In genomic region chr3:129106320-129106719, GRCh38 we compare ENCODE assay signal across 1 cellular context.
TF ChIP-seq lines count a peak whose summit lies in the region.

No MANE protein-coding gene starts in this region.

TF ChIP-seq in SK-N-SH, 30 proteins besides CTCF, POLR2A, EP300 and RAD21 (continued from another document):
- no peak for TF ChIP-seq PBX3 (IDR thresholded peaks at IDR 0.05)
- TF ChIP-seq, protein P1, sequence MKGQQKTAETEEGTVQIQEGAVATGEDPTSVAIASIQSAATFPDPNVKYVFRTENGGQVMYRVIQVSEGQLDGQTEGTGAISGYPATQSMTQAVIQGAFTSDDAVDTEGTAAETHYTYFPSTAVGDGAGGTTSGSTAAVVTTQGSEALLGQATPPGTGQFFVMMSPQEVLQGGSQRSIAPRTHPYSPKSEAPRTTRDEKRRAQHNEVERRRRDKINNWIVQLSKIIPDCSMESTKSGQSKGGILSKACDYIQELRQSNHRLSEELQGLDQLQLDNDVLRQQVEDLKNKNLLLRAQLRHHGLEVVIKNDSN (IDR thresholded peaks at IDR 0.05; ENCODE audit: borderline replicate concordance, low read depth) = no peak
- TF ChIP-seq SMC3 (IDR thresholded peaks at IDR 0.05; ENCODE audit: low read depth, low read length) = no peak
- TF ChIP-seq FOXJ3 (CRISPR knock-in tag; IDR thresholded peaks at IDR 0.05) = no peak
- TF ChIP-seq FOXM1 (IDR thresholded peaks at IDR 0.05; ENCODE audit: low read depth) = no peak
- TF ChIP-seq POLR2AphosphoS5 (IDR thresholded peaks at IDR 0.05; ENCODE audit: low read depth, low read length) = no peak
- no peak for TF ChIP-seq NFIC (IDR thresholded peaks at IDR 0.05; ENCODE audit: borderline replicate concordance)
- TF ChIP-seq RXRA (IDR thresholded peaks at IDR 0.05; ENCODE audit: borderline replicate concordance, low read depth) = no peak
- TF ChIP-seq GABPA (IDR thresholded peaks at IDR 0.05; ENCODE audit: low read depth) = no peak
- TF ChIP-seq TAF1 (IDR thresholded peaks at IDR 0.05; ENCODE audit: borderline replicate concordance, low read depth, low read length) = no peak
